ENCODE assay signal across 21 cellular contexts in genomic region chr6:135224037-135224647, GRCh38. TPM values are rescaled to one million over a fixed set of nuclear protein-coding genes. Genes with fewer than 3 reads are reported as not detected.
DNase-seq lines count a peak whose midpoint lies in the region; ATAC-seq, FAIRE-seq and TF ChIP-seq lines count a peak whose summit lies in the region.
"Had no signal": no experiment of that assay in that cellular context is flagged by ENCODE, and none has a peak within 500 bp of the region (broad histone marks: within the 10 kb centered on the region; RNA-seq: fewer than 3 reads in every experiment).

No MANE protein-coding gene starts in this region.

- no peaks in the 10 kb centered on the region for H3K27me3 Mint-ChIP-seq in activated CD4-positive, alpha-beta T cell treated with anti-CD3 and anti-CD28 coated beads, Interleukin-2, amount 10 ng/mL, durations not matched to agents 24 days and 14 days
- no peaks in the 10 kb centered on the region for H3K27me3 Mint-ChIP-seq in T-cell

- peak overlapping the region; percentile 83 for H3K4me3 Mint-ChIP-seq in activated CD4-positive, alpha-beta T cell treated with anti-CD3 and anti-CD28 coated beads, Interleukin-2, amount 10 ng/mL, durations not matched to agents 24 days and 14 days
- peak overlapping the region; percentile 64 to 70 (median 69) for H3K4me3 Mint-ChIP-seq in T-cell
- H3K4me3 Mint-ChIP-seq in stimulated activated effector memory CD8-positive, alpha-beta T cell treated with anti-CD3 and anti-CD28 coated beads, Interleukin-12 subunit alpha, Interleukin-12 subunit beta, amount 100 ng/mL, for 72 hours = peak overlapping the region; percentile 37
- H3K4me3 Mint-ChIP-seq: neural crest cell had no signal

- CTCF ChIA-PET in T-cell (lab: Charles Lee) = interaction anchor here (0.6 to 1.2 kb wide), 2 partner anchors 40 to 298 kb away, joined by 3 to 4 read pairs; no protein-coding TSS in a partner anchor

- POLR2A ChIA-PET in T-cell (lab: Charles Lee) = interaction anchor here in 1 of 2 donors (0.6 kb wide), 2 partner anchors 19 to 25 kb away, joined by 3 read pairs; no protein-coding TSS in a partner anchor

- FAIRE-seq in GM12892 (lab: Jason Lieb, UNC) = no peak
- FAIRE-seq: A204.1 had no signal

- intact Hi-C loops in activated CD4-positive, alpha-beta T cell treated with anti-CD3 and anti-CD28 coated beads, Interleukin-2, amount 10 ng/mL, durations not matched to agents 24 days and 14 days (cut with micrococcal nuclease) = no loop called here
- intact Hi-C loops in uterus (cut with DNase I; ENCODE audit: low total_unique reads) = no loop called here

- TF ChIP-seq POLR2A in GM12892 (IDR thresholded peaks at IDR 0.05; ENCODE audit: low read depth, low read length) (no peak), uterus (IDR thresholded peaks at IDR 0.05) (no peak)

- peaks cover 16% of the 10 kb centered on the region for H3K36me3 Mint-ChIP-seq in activated CD4-positive, alpha-beta T cell treated with anti-CD3 and anti-CD28 coated beads, Interleukin-2, amount 10 ng/mL, durations not matched to agents 24 days and 14 days (ENCODE audit: low read depth)
- peaks cover 10% of the 10 kb centered on the region for H3K36me3 Mint-ChIP-seq in T-cell
- H3K36me3 Mint-ChIP-seq in stimulated activated effector memory CD8-positive, alpha-beta T cell treated with anti-CD3 and anti-CD28 coated beads, Interleukin-12 subunit alpha, Interleukin-12 subunit beta, amount 100 ng/mL, for 72 hours = peaks cover 11% of the 10 kb centered on the region

- H3K27ac ChIP-seq in effector memory CD4-positive, alpha-beta T cell (ENCODE audit: insufficient read depth, low read length, poor library complexity, severe bottlenecking) = peak overlapping the region; percentile 3
- no peak overlapping the region for H3K27ac ChIP-seq in uterus
- H3K27ac ChIP-seq: left lung had no signal

- no peak for DNase-seq in activated CD4-positive, alpha-beta T cell treated with anti-CD3 and anti-CD28 coated beads, Interleukin-2, amount 10 ng/mL, durations not matched to agents 24 days and 14 days
- no peak for DNase-seq in activated CD4-positive, alpha-beta T cell treated with anti-CD3 and anti-CD28 coated beads for 1 hour
- DNase-seq in T-cell (no peak), GM12892 (ENCODE audit: insufficient read length) (no peak), NCI-H748 (lab: John Stamatoyannopoulos, UW; ENCODE audit: unreplicated experiment) (no peak), uterus (no peak)
- DNase-seq in effector memory CD4-positive, alpha-beta T cell = no peak
- no peak for DNase-seq in stimulated activated effector memory CD8-positive, alpha-beta T cell treated with anti-CD3 and anti-CD28 coated beads, Interleukin-12 subunit alpha, Interleukin-12 subunit beta, amount 100 ng/mL, for 72 hours (ENCODE audit: low spot score in 2 of 2)
- DNase-seq: activated CD8-positive, alpha-beta memory T cell treated with anti-CD3 and anti-CD28 coated beads for 24 hours; amniotic stem cell; COR-L47; head of caudate nucleus; left lung; NCI-H1694; NCI-H526; stimulated activated CD4-positive, alpha-beta T cell treated with anti-CD3 and anti-CD28 coated beads, Interleukin-4, amount 100 ng/mL, for 4 hours; stimulated activated naive CD4-positive, alpha-beta T cell treated with Interleukin-2 at 50 U/mL for 16 hours; T1000 had no signal

- H3K36me3 ChIP-seq in effector memory CD4-positive, alpha-beta T cell (ENCODE audit: control insufficient read depth, insufficient read depth, low read length) = no peaks in the 10 kb centered on the region
- no peaks in the 10 kb centered on the region for H3K36me3 ChIP-seq in uterus
- H3K36me3 ChIP-seq: HAP-1 had no signal

- H3K9me3 ChIP-seq in effector memory CD4-positive, alpha-beta T cell (ENCODE audit: control insufficient read depth, low read length) = no peaks in the 10 kb centered on the region
- H3K9me3 ChIP-seq in uterus = no peaks in the 10 kb centered on the region
- H3K9me3 ChIP-seq: HAP-1, left lung had no signal

- ATAC-seq in T-cell (replicated peaks in 1 of 4) = peak in 2 of 4 experiments; percentile 40 to 61
- no peak for ATAC-seq in stimulated activated effector memory CD8-positive, alpha-beta T cell treated with anti-CD3 and anti-CD28 coated beads, Interleukin-12 subunit alpha, Interleukin-12 subunit beta, amount 100 ng/mL, for 72 hours
- ATAC-seq: left lung had no signal

- H3K27ac Mint-ChIP-seq in activated CD4-positive, alpha-beta T cell treated with anti-CD3 and anti-CD28 coated beads, Interleukin-2, amount 10 ng/mL, durations not matched to agents 24 days and 14 days = peak overlapping the region; percentile 85
- peak overlapping the region; percentile 79 to 92 for H3K27ac Mint-ChIP-seq in T-cell
- H3K27ac Mint-ChIP-seq in stimulated activated effector memory CD8-positive, alpha-beta T cell treated with anti-CD3 and anti-CD28 coated beads, Interleukin-12 subunit alpha, Interleukin-12 subunit beta, amount 100 ng/mL, for 72 hours = peak overlapping the region; percentile 26

- H3K9me3 Mint-ChIP-seq in activated CD4-positive, alpha-beta T cell treated with anti-CD3 and anti-CD28 coated beads, Interleukin-2, amount 10 ng/mL, durations not matched to agents 24 days and 14 days = no peaks in the 10 kb centered on the region
- no peaks in the 10 kb centered on the region for H3K9me3 Mint-ChIP-seq in T-cell
- H3K9me3 Mint-ChIP-seq in stimulated activated effector memory CD8-positive, alpha-beta T cell treated with anti-CD3 and anti-CD28 coated beads, Interleukin-12 subunit alpha, Interleukin-12 subunit beta, amount 100 ng/mL, for 72 hours = no peaks in the 10 kb centered on the region

- no peaks in the 10 kb centered on the region for H3K4me1 ChIP-seq in effector memory CD4-positive, alpha-beta T cell (ENCODE audit: control insufficient read depth, insufficient read depth, low read length, poor library complexity, severe bottlenecking)
- no peaks in the 10 kb centered on the region for H3K4me1 ChIP-seq in uterus
- H3K4me1 ChIP-seq: HAP-1, left lung had no signal

- H3K4me3 ChIP-seq in effector memory CD4-positive, alpha-beta T cell (ENCODE audit: insufficient read depth, low read depth, low read length, poor library complexity, severe bottlenecking) = peak overlapping the region; percentile 5
- no peak overlapping the region for H3K4me3 ChIP-seq in uterus
- H3K4me3 ChIP-seq: HAP-1, left lung had no signal

- H3K27me3 ChIP-seq in effector memory CD4-positive, alpha-beta T cell (replicated peaks; ENCODE audit: control insufficient read depth, insufficient read depth, low read length, poor library complexity, severe bottlenecking) = no peaks in the 10 kb centered on the region
- H3K27me3 ChIP-seq in uterus = no peaks in the 10 kb centered on the region
- H3K27me3 ChIP-seq: left lung had no signal

- H3K4me1 Mint-ChIP-seq in activated CD4-positive, alpha-beta T cell treated with anti-CD3 and anti-CD28 coated beads, Interleukin-2, amount 10 ng/mL, durations not matched to agents 24 days and 14 days = peaks cover 18% of the 10 kb centered on the region
- peaks cover 11 to 19% (median 15%) of the 10 kb centered on the region in 3 donors for H3K4me1 Mint-ChIP-seq in T-cell
- peaks cover 17% of the 10 kb centered on the region for H3K4me1 Mint-ChIP-seq in stimulated activated effector memory CD8-positive, alpha-beta T cell treated with anti-CD3 and anti-CD28 coated beads, Interleukin-12 subunit alpha, Interleukin-12 subunit beta, amount 100 ng/mL, for 72 hours
- H3K4me1 Mint-ChIP-seq: neural crest cell had no signal

- TF ChIP-seq CTCF in uterus (IDR thresholded peaks at IDR 0.05) = no peak

RNA-seq across cellular contexts. Expression of gene MYB, which starts 43.0 kb away (rescaled TPM):
- total RNA-seq in activated CD4-positive, alpha-beta T cell treated with anti-CD3 and anti-CD28 coated beads, Interleukin-2, amount 10 ng/mL, durations not matched to agents 24 days and 14 days = 44.1 and 44.2 TPM in 2 replicates
- total RNA-seq in T-cell (10 to 100 TPM in 4 of 5 donors, 1 to 10 TPM in 1; 4.4 to 23.9 (median 17.1) TPM), uterus (1 to 10 TPM in 1 of 4 donors, under 1 TPM in 2, not detected in 1; 0.18 to 4.0 (median 0.59) TPM)
- 34.5 TPM for polyA plus RNA-seq in GM12892 (2012; ENCODE audit: missing spikeins)

Comparison
In these comparisons a context has a peak if more than half of its experiments do, and no peak if none do; other contexts are left out.
1. H3K27ac Mint-ChIP-seq: peak in every context shown above with its lines; median percentile 86 in T-cell; 85 in activated CD4-positive, alpha-beta T cell treated with anti-CD3 and anti-CD28 coated beads, Interleukin-2, amount 10 ng/mL, durations not matched to agents 24 days and 14 days; 26 in stimulated activated effector memory CD8-positive, alpha-beta T cell treated with anti-CD3 and anti-CD28 coated beads, Interleukin-12 subunit alpha, Interleukin-12 subunit beta, amount 100 ng/mL, for 72 hours.